In genomic region chr9:124392254-124392653, GRCh38 we compare ENCODE assay signal across 3 cellular contexts.
A peak's percentile ranks its signal among the peaks of the same experiment; 100 is the strongest.
TF ChIP-seq lines count a peak whose summit lies in the region.

No MANE protein-coding gene starts in this region.

TF ChIP-seq in A549, 52 proteins besides CTCF, POLR2A, EP300 and RAD21:
- TF ChIP-seq EHF (CRISPR knock-in tag; IDR thresholded peaks at IDR 0.05) (no peak), GATA3 (IDR thresholded peaks at IDR 0.05; ENCODE audit: borderline replicate concordance) (no peak), CEBPB (IDR thresholded peaks at IDR 0.05) (peak in 1 of 2 experiments; percentile 64; a peak in 2 of 4 replicates), PHF8 (IDR thresholded peaks at IDR 0.05; ENCODE audit: borderline replicate concordance, low read depth) (no peak)

TF ChIP-seq in IMR-90, 13 proteins besides CTCF, POLR2A, EP300 and RAD21:
- no peak for TF ChIP-seq MAFK (IDR thresholded peaks at IDR 0.05; ENCODE audit: low read depth, low read length)
- peak; percentile 56 for TF ChIP-seq CEBPB (IDR thresholded peaks at IDR 0.05; ENCODE audit: low read depth, low read length)
- TF ChIP-seq BHLHE40 (IDR thresholded peaks at IDR 0.05; ENCODE audit: low read depth, low read length) = no peak

TF ChIP-seq in HepG2, 621 proteins besides CTCF, POLR2A, EP300 and RAD21:
- 0 out of 2 replicates have a peak, but pooled peaks have one; percentile 30 for TF ChIP-seq ZNF687 (CRISPR knock-in tag; IDR thresholded peaks at IDR 0.05)
- TF ChIP-seq ZNF337 (CRISPR knock-in tag; IDR thresholded peaks at IDR 0.05; ENCODE audit: borderline replicate concordance, low read depth) = no peak
- no peak for TF ChIP-seq ZNF776 (CRISPR knock-in tag; IDR thresholded peaks at IDR 0.05)
- TF ChIP-seq ZNF564 (CRISPR knock-in tag; IDR thresholded peaks at IDR 0.05) = no peak
- no peak for TF ChIP-seq CREM (IDR thresholded peaks at IDR 0.05)
- no peak for TF ChIP-seq CREM (CRISPR knock-in tag; IDR thresholded peaks at IDR 0.05)
- TF ChIP-seq ZNF263 (CRISPR knock-in tag; IDR thresholded peaks at IDR 0.05) = no peak
- TF ChIP-seq SNRNP70 (IDR thresholded peaks at IDR 0.05; ENCODE audit: low read depth, low read length) = no peak
- no peak for TF ChIP-seq GATAD1 (CRISPR knock-in tag; IDR thresholded peaks at IDR 0.05)
TF ChIP-seq in HepG2: peak in this region for 1.
